Comparison of ENCODE assay signal across 8 cellular contexts in the genomic region with DNA sequence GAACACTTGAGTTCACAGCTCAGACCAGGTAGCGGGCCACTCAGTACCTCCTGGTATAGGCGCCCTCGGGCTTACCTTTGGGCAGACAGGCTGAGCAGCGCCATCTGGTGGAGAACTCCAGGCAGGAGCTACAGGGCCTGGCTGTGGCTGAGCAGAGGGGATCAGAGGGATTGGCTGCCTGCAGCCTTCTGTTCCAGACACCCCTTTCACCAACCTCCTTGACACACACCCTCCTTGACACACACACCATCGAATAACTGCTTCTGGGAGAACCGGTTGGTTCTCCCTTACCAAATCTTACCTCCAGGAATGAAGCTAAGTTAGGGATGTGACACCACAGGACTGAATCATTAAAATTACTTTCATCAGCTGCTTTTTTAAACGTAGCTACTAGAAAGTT.
DNase-seq lines count a peak whose midpoint lies in the region; ATAC-seq and TF ChIP-seq lines count a peak whose summit lies in the region.

No MANE protein-coding gene starts in this region.

- peaks cover 2% of the 10 kb centered on the region for H3K36me3 Mint-ChIP-seq in central memory CD8-positive, alpha-beta T cell (ENCODE audit: insufficient read depth)

- DNase-seq in CD1c-positive myeloid dendritic cell (ENCODE audit: extremely low spot score), result peak; percentile 81
- DNase-seq in HFF-Myc (ENCODE audit: extremely low read depth, low read depth), result peak; percentile 25
- peak; percentile 50 for DNase-seq in NCI-H510A (lab: John Stamatoyannopoulos, UW)
- DNase-seq in activated CD4-positive, alpha-beta T cell treated with anti-CD3 and anti-CD28 coated beads for 24 hours (ENCODE audit: low read depth in 2 of 2), result peak; percentile 75 to 82
- DNase-seq in central memory CD8-positive, alpha-beta T cell (ENCODE audit: low spot score in 2 of 2), result peak; percentile 73 to 81
- DNase-seq in kidney tubule cell (ENCODE audit: low spot score), result peak; percentile 72
- peak; percentile 88 to 89 for DNase-seq in stimulated activated CD4-positive, alpha-beta T cell treated with anti-CD3 and anti-CD28 coated beads, Interleukin-2, amount 100 ng/mL, for 48 hours

- H3K27ac Mint-ChIP-seq in central memory CD8-positive, alpha-beta T cell (ENCODE audit: low read depth), result no peak overlapping the region

- peak; percentile 98 for ATAC-seq in central memory CD8-positive, alpha-beta T cell (replicated peaks; ENCODE audit: extremely low read depth, poor library complexity, severe bottlenecking)
- no peak for ATAC-seq in GM18867 (IDR thresholded peaks at IDR 0.05; ENCODE audit: unreplicated experiment)

- no peaks in the 10 kb centered on the region for H3K9me3 Mint-ChIP-seq in central memory CD8-positive, alpha-beta T cell

- H3K4me3 ChIP-seq in HFF-Myc (replicated peaks; ENCODE audit: low read depth, low read length), result no peak overlapping the region

- peaks cover 66% of the 10 kb centered on the region for H3K27me3 Mint-ChIP-seq in central memory CD8-positive, alpha-beta T cell

- H3K4me1 Mint-ChIP-seq in central memory CD8-positive, alpha-beta T cell, result no peaks in the 10 kb centered on the region

- no peak overlapping the region for H3K4me3 Mint-ChIP-seq in central memory CD8-positive, alpha-beta T cell

- TF ChIP-seq CTCF in HFF-Myc (IDR thresholded peaks at IDR 0.05; ENCODE audit: low read depth, low read length, missing control alignments), result peak; percentile 91

Comparison
In these comparisons a context has a peak if more than half of its experiments do, and no peak if none do; other contexts are left out.
1. DNase-seq: peak in every context shown above with its lines; median percentile 88 in stimulated activated CD4-positive, alpha-beta T cell treated with anti-CD3 and anti-CD28 coated beads, Interleukin-2, amount 100 ng/mL, for 48 hours; 81 in CD1c-positive myeloid dendritic cell; 78 in activated CD4-positive, alpha-beta T cell treated with anti-CD3 and anti-CD28 coated beads for 24 hours; 77 in central memory CD8-positive, alpha-beta T cell; 72 in kidney tubule cell; 50 in NCI-H510A; 25 in HFF-Myc.